In the genomic region with DNA sequence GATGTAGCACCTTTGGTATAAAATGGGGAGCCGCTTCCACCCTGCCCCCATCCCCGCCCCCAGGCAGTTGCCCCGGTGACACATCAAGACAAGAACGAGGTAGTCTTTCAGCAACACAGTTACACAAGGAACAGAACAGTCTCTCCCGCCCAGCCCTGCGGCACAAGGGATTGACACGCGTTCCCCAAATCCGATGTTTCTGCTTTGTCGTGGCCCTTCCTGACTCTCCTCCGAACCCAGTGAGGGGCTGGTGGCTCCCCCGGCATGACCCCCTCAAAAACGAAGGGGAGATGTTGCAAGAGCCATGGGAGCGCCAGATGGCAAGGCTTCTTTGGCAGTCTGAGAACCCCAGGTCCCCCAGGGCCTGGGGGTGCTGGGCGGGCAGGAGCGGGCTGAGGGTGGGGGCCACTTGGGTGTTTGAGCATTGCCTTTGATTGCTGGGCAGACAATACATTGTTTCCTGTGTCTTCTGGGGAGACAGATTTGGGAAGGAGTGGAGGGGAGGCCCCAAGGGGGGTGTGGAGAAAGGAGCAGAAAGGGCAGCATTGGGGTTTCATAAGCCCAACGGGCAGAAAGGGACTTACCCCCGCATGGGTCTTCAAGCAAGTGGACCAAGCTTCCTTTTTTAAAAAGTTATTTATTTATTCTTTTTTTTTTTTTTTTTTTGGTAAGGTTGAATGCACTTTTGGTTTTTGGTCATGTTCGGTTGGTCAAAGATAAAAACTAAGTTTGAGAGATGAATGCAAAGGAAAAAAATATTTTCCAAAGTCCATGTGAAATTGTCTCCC, we compare ENCODE assay signal across 10 cellular contexts. TPM values are rescaled to one million over a fixed set of nuclear protein-coding genes. Genes with fewer than 3 reads are reported as not detected.
DNase-seq lines count a peak whose midpoint lies in the region; ATAC-seq and TF ChIP-seq lines count a peak whose summit lies in the region.
"Had no signal": no experiment of that assay in that cellular context is flagged by ENCODE, and none has a peak within 500 bp of the region (broad histone marks: within the 10 kb centered on the region; RNA-seq: fewer than 3 reads in every experiment).

No MANE protein-coding gene starts in this region.

- H3K27ac ChIP-seq in BLaER1 treated with 17β-estradiol and CSF1 and Interleukin-3, amounts not matched to agents 10 nM and 100 nM, result peak overlapping the region in 9 of 11 experiments; percentile 47 to 89 (median 86); a peak in 18 of 22 replicates

- peak overlapping the region; percentile 45 for H3K4me3 Mint-ChIP-seq in osteocyte (ENCODE audit: unreplicated experiment)

- H4K20me1 ChIP-seq in BLaER1 treated with 17β-estradiol and CSF1 and Interleukin-3, amounts not matched to agents 10 nM and 100 nM, result no peaks in the 10 kb centered on the region

- no peaks in the 10 kb centered on the region for H3K9me3 Mint-ChIP-seq in osteocyte (ENCODE audit: unreplicated experiment)

- H3K9ac ChIP-seq in BLaER1 treated with 17β-estradiol and CSF1 and Interleukin-3, amounts not matched to agents 10 nM and 100 nM, result peak overlapping the region in 8 of 11 experiments; percentile 61 to 81 (median 74); a peak in 16 of 22 replicates

- H3K4me1 Mint-ChIP-seq in osteocyte (ENCODE audit: unreplicated experiment), result peaks cover 91% of the 10 kb centered on the region

- no peak for ATAC-seq in GM19023 (IDR thresholded peaks at IDR 0.05; ENCODE audit: unreplicated experiment)
- ATAC-seq in GM19395 (IDR thresholded peaks at IDR 0.05; ENCODE audit: unreplicated experiment), result no peak

- H3K4me2 ChIP-seq in BLaER1 treated with 17β-estradiol and CSF1 and Interleukin-3, amounts not matched to agents 10 nM and 100 nM, result peak overlapping the region; percentile 68 to 99 (median 93)

- no peaks in the 10 kb centered on the region for H3K9me3 ChIP-seq in BLaER1 treated with 17β-estradiol and CSF1 and Interleukin-3, amounts not matched to agents 10 nM and 100 nM (replicated peaks in 1 of 11)

- DNase-seq in NOMO-1 (lab: John Stamatoyannopoulos, UW; ENCODE audit: unreplicated experiment in 2 of 2), result peak; percentile 67
- DNase-seq in fibroblast of gingiva (ENCODE audit: low read depth), result peak; percentile 83
- DNase-seq in osteocyte (ENCODE audit: extremely low spot score, unreplicated experiment), result no peak
- DNase-seq in activated CD4-positive, alpha-beta T cell treated with anti-CD3 and anti-CD28 coated beads, Interleukin-2, amount 50 U/mL, for 4 hours, result no peak
- no peak for DNase-seq in NCI-H524 treated with DMSO at 0.1 percent for 48 hours (lab: John Stamatoyannopoulos, UW)
- DNase-seq: activated CD4-positive, alpha-beta T cell treated with anti-CD3 and anti-CD28 coated beads for 1 hour; NCI-H446 treated with DMSO at 0.1 percent for 48 hours had no signal

- no peaks in the 10 kb centered on the region for H3K36me3 ChIP-seq in BLaER1 treated with 17β-estradiol and CSF1 and Interleukin-3, amounts not matched to agents 10 nM and 100 nM

- H3K4me1 ChIP-seq in BLaER1 treated with 17β-estradiol and CSF1 and Interleukin-3, amounts not matched to agents 10 nM and 100 nM, result peaks cover 37 to 74% (median 62%) of the 10 kb centered on the region in 10 experiments

- peaks cover 37% of the 10 kb centered on the region for H3K36me3 Mint-ChIP-seq in osteocyte (ENCODE audit: unreplicated experiment)

- TF ChIP-seq CTCF in osteocyte (IDR thresholded peaks at IDR 0.05), result no peak

- peak overlapping the region in 1 of 10 experiments; percentile 16; a peak in 1 of 20 replicates for H3K4me3 ChIP-seq in BLaER1 treated with 17β-estradiol and CSF1 and Interleukin-3, amounts not matched to agents 10 nM and 100 nM

- H3K27ac Mint-ChIP-seq in osteocyte (ENCODE audit: unreplicated experiment), result peak overlapping the region; percentile 98

- H3K27me3 ChIP-seq in BLaER1 treated with 17β-estradiol and CSF1 and Interleukin-3, amounts not matched to agents 10 nM and 100 nM, result peaks cover 0 to 9% (median 0%) of the 10 kb centered on the region in 11 experiments; a peak in 4 of 22 replicates

- no peaks in the 10 kb centered on the region for H3K27me3 Mint-ChIP-seq in osteocyte (ENCODE audit: unreplicated experiment)

RNA-seq across cellular contexts. Expression of gene COL1A1, which starts 16.6 kb away (rescaled TPM):
- total RNA-seq in osteocyte, result 25,918 and 28,023 TPM in 2 replicates

RNA-seq across cellular contexts. Expression of gene SGCA, which starts 19.0 kb away (rescaled TPM):
- total RNA-seq in osteocyte, result 12.0 and 13.0 TPM in 2 replicates

RNA-seq across cellular contexts. Expression of gene PPP1R9B, which starts 34.3 kb away (rescaled TPM):
- 175 and 176 TPM in 2 replicates for total RNA-seq in osteocyte

RNA-seq across cellular contexts. Expression of gene SAMD14, which starts 54.8 kb away (rescaled TPM):
- total RNA-seq in osteocyte, result 36.1 and 36.8 TPM in 2 replicates

Comparison
In these comparisons a context has a peak if more than half of its experiments do, and no peak if none do; other contexts are left out.
1. DNase-seq: peak in NOMO-1 (2 of 2) and fibroblast of gingiva (single experiment); none in osteocyte (single experiment), activated CD4-positive, alpha-beta T cell treated with anti-CD3 and anti-CD28 coated beads, Interleukin-2, amount 50 U/mL, for 4 hours (0 of 2) and NCI-H524 treated with DMSO at 0.1 percent for 48 hours (single experiment).